In genomic region chr5:169265888-169266287, GRCh38 we compare ENCODE assay signal across 15 cellular contexts. TPM values are rescaled to one million over a fixed set of nuclear protein-coding genes. Genes with fewer than 3 reads are reported as not detected.
A peak's percentile ranks its signal among the peaks of the same experiment; 100 is the strongest.
DNase-seq lines count a peak whose midpoint lies in the region; ATAC-seq, FAIRE-seq and TF ChIP-seq lines count a peak whose summit lies in the region.
"Had no signal": no experiment of that assay in that cellular context is flagged by ENCODE, and none has a peak within 500 bp of the region (broad histone marks: within the 10 kb centered on the region; RNA-seq: fewer than 3 reads in every experiment).

No MANE protein-coding gene starts in this region.

- H3K4ac ChIP-seq in mesendoderm (ENCODE audit: low read depth, low read length), result no peak overlapping the region

- H4K20me1 ChIP-seq in astrocyte (ENCODE audit: insufficient read depth, low read length), result no peaks in the 10 kb centered on the region

- no peaks in the 10 kb centered on the region for H3K9me3 ChIP-seq in astrocyte (ENCODE audit: insufficient read depth, low read depth, low read length)
- H3K9me3 ChIP-seq: esophagus muscularis mucosa, neutrophil had no signal

- no peak overlapping the region for H4K8ac ChIP-seq in mesendoderm (ENCODE audit: low read depth, low read length)

- no peaks in the 10 kb centered on the region for H3K27me3 ChIP-seq in astrocyte (ENCODE audit: insufficient read depth, low read length)
- no peaks in the 10 kb centered on the region for H3K27me3 ChIP-seq in mesendoderm (ENCODE audit: insufficient read depth, low read length, poor library complexity)
- H3K27me3 ChIP-seq: esophagus muscularis mucosa had no signal

- H4K5ac ChIP-seq in mesendoderm (ENCODE audit: low read length), result no peak overlapping the region

- H3K9ac ChIP-seq in astrocyte (ENCODE audit: low read length) (no peak overlapping the region), mesendoderm (ENCODE audit: low read length) (no peak overlapping the region)

- TF ChIP-seq CTCF in astrocyte (IDR thresholded peaks at IDR 0.05; ENCODE audit: insufficient read depth, low read depth, low read length), result peak; percentile 28

- no peak overlapping the region for H2AFZ ChIP-seq in astrocyte (ENCODE audit: low read depth, low read length)

- peaks cover 16% of the 10 kb centered on the region for H3K27me3 Mint-ChIP-seq in astrocyte (ENCODE audit: low read depth, unreplicated experiment)
- H3K27me3 Mint-ChIP-seq in stimulated activated naive CD8-positive, alpha-beta T cell treated with anti-CD3 and anti-CD28 coated beads, Interleukin-15, amount 100 ng/mL, for 72 hours, result peaks cover 7% of the 10 kb centered on the region

- H3K9me3 Mint-ChIP-seq in astrocyte (ENCODE audit: unreplicated experiment), result peaks cover 3% of the 10 kb centered on the region
- no peaks in the 10 kb centered on the region for H3K9me3 Mint-ChIP-seq in stimulated activated naive CD8-positive, alpha-beta T cell treated with anti-CD3 and anti-CD28 coated beads, Interleukin-15, amount 100 ng/mL, for 72 hours

- peaks cover 3% of the 10 kb centered on the region for H3K36me3 Mint-ChIP-seq in astrocyte (ENCODE audit: low read depth, unreplicated experiment)

- H2BK5ac ChIP-seq in mesendoderm (ENCODE audit: low read length), result no peak overlapping the region

- H3K27ac ChIP-seq in astrocyte (ENCODE audit: low read depth, low read length), result no peak overlapping the region
- no peak overlapping the region for H3K27ac ChIP-seq in mesendoderm (ENCODE audit: low read depth, low read length)
- H3K27ac ChIP-seq: esophagus muscularis mucosa, neutrophil had no signal

- H3K56ac ChIP-seq in mesendoderm (ENCODE audit: low read length), result no peak overlapping the region

- H3K4me1 Mint-ChIP-seq in astrocyte (ENCODE audit: low read depth, unreplicated experiment), result no peaks in the 10 kb centered on the region
- H3K4me1 Mint-ChIP-seq in stimulated activated naive CD8-positive, alpha-beta T cell treated with anti-CD3 and anti-CD28 coated beads, Interleukin-15, amount 100 ng/mL, for 72 hours, result no peaks in the 10 kb centered on the region

- no peak for FAIRE-seq in astrocyte (lab: Jason Lieb, UNC)
- FAIRE-seq: islet of Langerhans, TTC549 had no signal

- no peak overlapping the region for H3K4me3 Mint-ChIP-seq in astrocyte (ENCODE audit: unreplicated experiment)
- no peak overlapping the region for H3K4me3 Mint-ChIP-seq in stimulated activated naive CD8-positive, alpha-beta T cell treated with anti-CD3 and anti-CD28 coated beads, Interleukin-15, amount 100 ng/mL, for 72 hours

- H3K4me3 ChIP-seq in astrocyte (ENCODE audit: insufficient read depth, low read depth, low read length), result no peak overlapping the region
- H3K4me3 ChIP-seq in mesendoderm (ENCODE audit: low read length), result no peak overlapping the region
- H3K4me3 ChIP-seq: esophagus muscularis mucosa had no signal

- no peak overlapping the region for H3K27ac Mint-ChIP-seq in astrocyte (ENCODE audit: unreplicated experiment)
- no peak overlapping the region for H3K27ac Mint-ChIP-seq in stimulated activated naive CD8-positive, alpha-beta T cell treated with anti-CD3 and anti-CD28 coated beads, Interleukin-15, amount 100 ng/mL, for 72 hours

- no peak for ATAC-seq in activated CD4-positive, CD25-positive, alpha-beta regulatory T cell treated with anti-CD3 and anti-CD28 coated beads, Interleukin-2, amount 50 U/mL, for 24 hours
- ATAC-seq in stimulated activated naive CD8-positive, alpha-beta T cell treated with anti-CD3 and anti-CD28 coated beads, Interleukin-15, amount 100 ng/mL, for 72 hours, result no peak

- H3K4me2 ChIP-seq in astrocyte (ENCODE audit: low read length) (no peak overlapping the region), mesendoderm (ENCODE audit: low read length) (no peak overlapping the region)

- peak; percentile 23 for DNase-seq in Daoy (ENCODE audit: low read depth)
- peak; percentile 27 for DNase-seq in HT1080 (ENCODE audit: low read depth)
- DNase-seq in astrocyte (ENCODE audit: low read depth), result no peak
- DNase-seq in mesendoderm, result peak; percentile 67
- no peak for DNase-seq in SKM-1 (lab: John Stamatoyannopoulos, UW; ENCODE audit: unreplicated experiment)
- DNase-seq in epidermal melanocyte (ENCODE audit: insufficient read length, low spot score), result no peak
- no peak for DNase-seq in stimulated activated naive CD8-positive, alpha-beta T cell treated with anti-CD3 and anti-CD28 coated beads, Interleukin-15, amount 100 ng/mL, for 72 hours
- DNase-seq: activated T-cell treated with anti-CD3 and anti-CD28 coated beads, Interleukin-2, amount 50 U/mL, for 1 hour; NCI-H1436 treated with DMSO at 0.1 percent for 48 hours; stimulated activated CD4-positive, alpha-beta T cell treated with anti-CD3 and anti-CD28 coated beads, Interleukin-2, amount 100 ng/mL, for 24 hours had no signal

- no CpG with 5 or more reads among the region's 3 CpGs for WGBS in mesendoderm (ENCODE audit: extremely low coverage, insufficient coverage, low lambda C conversion rate)

- H2BK120ac ChIP-seq in mesendoderm (ENCODE audit: low read depth, low read length), result no peak overlapping the region

- no peak overlapping the region for H3K18ac ChIP-seq in mesendoderm (ENCODE audit: low read length)

- H3K4me1 ChIP-seq in astrocyte (ENCODE audit: insufficient read depth, low read length) (no peaks in the 10 kb centered on the region), mesendoderm (ENCODE audit: control insufficient read depth, low read depth, low read length) (no peaks in the 10 kb centered on the region)

- H3K23ac ChIP-seq in mesendoderm (ENCODE audit: low read length), result no peak overlapping the region

- H3K79me1 ChIP-seq in mesendoderm (ENCODE audit: low read length), result no peaks in the 10 kb centered on the region

- H3K79me2 ChIP-seq in astrocyte (ENCODE audit: insufficient read depth, low read length), result no peaks in the 10 kb centered on the region
- H3K79me2 ChIP-seq in mesendoderm (ENCODE audit: control insufficient read depth, insufficient read depth, low read length), result no peaks in the 10 kb centered on the region

- no peak overlapping the region for H2AK5ac ChIP-seq in mesendoderm (ENCODE audit: low read length)

- H2BK15ac ChIP-seq in mesendoderm (replicated peaks; ENCODE audit: low read depth), result no peak overlapping the region

- H3K36me3 ChIP-seq in astrocyte (ENCODE audit: insufficient read depth, low read length), result no peaks in the 10 kb centered on the region
- H3K36me3 ChIP-seq in mesendoderm (ENCODE audit: control insufficient read depth, insufficient read depth, low read length), result no peaks in the 10 kb centered on the region
- H3K36me3 ChIP-seq: esophagus muscularis mucosa, neutrophil had no signal

RNA-seq across cellular contexts. Expression of gene SLIT3, which starts 35.1 kb away (rescaled TPM):
- total RNA-seq in Daoy (2014; rRNA removed; shearing (Covaris generic)), result 3.4 and 3.5 TPM in 2 replicates
- total RNA-seq in HT1080 (2014; rRNA removed; shearing (Covaris generic)), result 0.08 and 0.23 TPM in 2 replicates
- polyA plus RNA-seq in HT1080 (2015; cell fraction: cytosol; rRNA removed), result 0.33 and 0.38 TPM in 2 replicates
- 0.20 and 0.65 TPM in 2 replicates for polyA plus RNA-seq in HT1080 (2015; cell fraction: nucleus; rRNA removed)
- 20.7 and 33.0 TPM in 2 replicates for total RNA-seq in astrocyte
- polyA plus RNA-seq in mesendoderm (2013, experiment 1 of 2), result 0.13 TPM
- polyA plus RNA-seq in mesendoderm (2013, experiment 2 of 2), result 0.10 TPM

Comparison
In these comparisons a context has a peak if more than half of its experiments do, and no peak if none do; other contexts are left out.
1. DNase-seq: peak in Daoy (single experiment), HT1080 (single experiment) and mesendoderm (single experiment); none in astrocyte (single experiment), SKM-1 (single experiment), epidermal melanocyte (single experiment) and stimulated activated naive CD8-positive, alpha-beta T cell treated with anti-CD3 and anti-CD28 coated beads, Interleukin-15, amount 100 ng/mL, for 72 hours (0 of 2).